In the genomic region with DNA sequence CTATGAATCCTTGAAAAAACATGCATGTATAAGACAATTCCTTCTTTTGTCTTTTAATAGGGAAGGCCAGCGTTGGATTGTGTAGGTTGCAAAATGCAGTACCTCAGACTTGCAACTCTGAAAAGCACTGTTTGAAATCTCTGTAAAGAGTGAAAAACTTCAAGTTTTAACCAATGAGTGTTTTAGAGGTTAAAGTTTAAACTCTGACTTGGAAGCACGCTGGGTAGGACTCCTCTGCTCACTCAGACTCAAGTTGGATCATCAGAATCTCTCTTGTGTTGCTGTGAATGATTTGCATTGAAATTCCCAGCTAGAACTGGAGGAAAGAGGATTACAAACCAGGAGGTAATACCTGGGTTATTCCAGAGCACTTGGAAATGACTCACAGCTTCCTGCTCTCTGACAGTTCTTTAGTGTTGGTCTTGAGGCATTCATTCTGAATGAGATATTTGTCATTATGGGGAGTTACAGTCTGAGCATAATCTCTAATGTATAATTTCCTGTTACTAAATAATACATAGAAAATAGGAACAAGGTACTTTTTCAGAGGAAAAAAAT, we compare ENCODE assay signal across 10 cellular contexts. TPM values are rescaled to one million over a fixed set of nuclear protein-coding genes. Genes with fewer than 3 reads are reported as not detected.
DNase-seq lines count a peak whose midpoint lies in the region; ATAC-seq, FAIRE-seq and TF ChIP-seq lines count a peak whose summit lies in the region.
"Had no signal": no experiment of that assay in that cellular context is flagged by ENCODE, and none has a peak within 500 bp of the region (broad histone marks: within the 10 kb centered on the region; RNA-seq: fewer than 3 reads in every experiment).

No MANE protein-coding gene starts in this region.

- TF ChIP-seq CTCF in HFF-Myc (IDR thresholded peaks at IDR 0.05; ENCODE audit: low read depth, low read length, missing control alignments), result no peak

- no peak for FAIRE-seq in GM12892 (lab: Jason Lieb, UNC)

- no peak for TF ChIP-seq POLR2A in GM12892 (IDR thresholded peaks at IDR 0.05; ENCODE audit: low read depth, low read length)

- DNase-seq in HFF-Myc (ENCODE audit: extremely low read depth, low read depth) (peak; percentile 24), SW480 (ENCODE audit: low spot score) (peak; percentile 60), foreskin melanocyte (peak; percentile 2), skeletal muscle cell (ENCODE audit: low read depth) (peak; percentile 19), GM12892 (ENCODE audit: insufficient read length) (no peak), GOT3 (lab: John Stamatoyannopoulos, UW) (no peak)
- DNase-seq: activated CD8-positive, alpha-beta memory T cell treated with anti-CD3 and anti-CD28 coated beads, Interleukin-2, amount 50 U/mL, for 48 hours; NCI-H1930; psoas muscle had no signal

- ATAC-seq in GM18520 (IDR thresholded peaks at IDR 0.05; ENCODE audit: unreplicated experiment), result no peak
- ATAC-seq: psoas muscle had no signal

- H3K4me3 ChIP-seq in HFF-Myc (replicated peaks; ENCODE audit: low read depth, low read length) (no peak overlapping the region), skeletal muscle cell (ENCODE audit: low read depth, low read length) (no peak overlapping the region)
- H3K4me3 ChIP-seq: psoas muscle had no signal

RNA-seq across cellular contexts. Expression of gene PLS1, which starts 49.1 kb away (rescaled TPM):
- polyA plus RNA-seq in GM12892 (2012; ENCODE audit: missing spikeins), result 2.2 TPM

Comparison
In these comparisons a context has a peak if more than half of its experiments do, and no peak if none do; other contexts are left out.
1. DNase-seq: peak in HFF-Myc (single experiment), SW480 (single experiment), foreskin melanocyte (single experiment) and skeletal muscle cell (single experiment); none in GM12892 (single experiment) and GOT3 (single experiment).